14 cellular contexts compared by ENCODE assay signal in genomic region chr11:114040706-114041211, GRCh38. TPM values are rescaled to one million over a fixed set of nuclear protein-coding genes. Genes with fewer than 3 reads are reported as not detected.
DNase-seq lines count a peak whose midpoint lies in the region; ATAC-seq, FAIRE-seq and TF ChIP-seq lines count a peak whose summit lies in the region.
"Had no signal": no experiment of that assay in that cellular context is flagged by ENCODE, and none has a peak within 500 bp of the region (broad histone marks: within the 10 kb centered on the region; RNA-seq: fewer than 3 reads in every experiment).

No MANE protein-coding gene starts in this region.

- FAIRE-seq in colon (lab: Jason Lieb, UNC), result peak; percentile 70

- H2BK20ac ChIP-seq in IMR-90 (ENCODE audit: low read depth, low read length), result no peak overlapping the region

- H3K4me1 Mint-ChIP-seq in type B pancreatic cell (ENCODE audit: unreplicated experiment), result peaks cover 28% of the 10 kb centered on the region

- no peak overlapping the region for H3K23ac ChIP-seq in IMR-90 (ENCODE audit: low read depth, low read length)

- TF ChIP-seq CTCF in IMR-90 (conservative IDR thresholded peaks at IDR 0.05; ENCODE audit: low read depth, low read length) (no peak), type B pancreatic cell (conservative IDR thresholded peaks at IDR 0.05) (no peak)

- H3K27me3 ChIP-seq in IMR-90 (ENCODE audit: control insufficient read depth, insufficient read depth, low read length), result peaks cover 3% of the 10 kb centered on the region; the same call in 1 of the 2 replicates
- no peaks in the 10 kb centered on the region for H3K27me3 ChIP-seq in mucosa of rectum (ENCODE audit: control insufficient read depth in 2 of 2, insufficient read depth in 2 of 2, low read length in 2 of 2)
- H3K27me3 ChIP-seq in SJCRH30, result no peaks in the 10 kb centered on the region

- POLR2A ChIA-PET in IMR-90 (lab: Charles Lee; ENCODE audit: unreplicated experiment), result no interaction called here

- no peak overlapping the region for H4K91ac ChIP-seq in IMR-90 (ENCODE audit: insufficient read depth, low read depth, low read length)

- H3K79me1 ChIP-seq in IMR-90 (ENCODE audit: low read depth in 1 of 2, low read length in 2 of 2), result no peaks in the 10 kb centered on the region

- H3K36me3 ChIP-seq in IMR-90 (ENCODE audit: control insufficient read depth, insufficient read depth, low read length) (no peaks in the 10 kb centered on the region), mucosa of rectum (ENCODE audit: control insufficient read depth in 2 of 2, insufficient read depth in 2 of 2, low read length in 2 of 2) (no peaks in the 10 kb centered on the region), SJCRH30 (no peaks in the 10 kb centered on the region)
- H3K36me3 ChIP-seq: WERI-Rb-1 had no signal

- H3K9me1 ChIP-seq in IMR-90 (ENCODE audit: insufficient read depth, low read length), result no peaks in the 10 kb centered on the region

- no peaks in the 10 kb centered on the region for H3K9me3 Mint-ChIP-seq in type B pancreatic cell
- H3K9me3 Mint-ChIP-seq: central memory CD8-positive, alpha-beta T cell; naive B cell; stimulated activated naive CD8-positive, alpha-beta T cell treated with anti-CD3 and anti-CD28 coated beads, Interleukin-15, Interleukin-2, amounts not matched to agents 100 ng/mL and 50 ng/mL, for 24 hours had no signal

- H3K27me3 Mint-ChIP-seq in type B pancreatic cell, result peaks cover 47% of the 10 kb centered on the region
- H3K27me3 Mint-ChIP-seq: central memory CD8-positive, alpha-beta T cell; stimulated activated naive CD8-positive, alpha-beta T cell treated with anti-CD3 and anti-CD28 coated beads, Interleukin-15, Interleukin-2, amounts not matched to agents 100 ng/mL and 50 ng/mL, for 24 hours had no signal

- H3K36me3 Mint-ChIP-seq in type B pancreatic cell, result no peaks in the 10 kb centered on the region
- H3K36me3 Mint-ChIP-seq: naive B cell had no signal

- no peak overlapping the region for H2AK5ac ChIP-seq in IMR-90 (ENCODE audit: low read depth, low read length)

- TF ChIP-seq RAD21 in IMR-90 (IDR thresholded peaks at IDR 0.05; ENCODE audit: low read length), result no peak

- intact Hi-C loops in IMR-90 (cut with micrococcal nuclease), result no loop called here

- H2BK120ac ChIP-seq in IMR-90 (ENCODE audit: low read depth, low read length), result no peak overlapping the region

- H2BK5ac ChIP-seq in IMR-90 (ENCODE audit: low read depth, low read length, poor library complexity, severe bottlenecking), result no peak overlapping the region

- no peak overlapping the region for H2AFZ ChIP-seq in IMR-90 (replicated peaks; ENCODE audit: low read length, poor library complexity)

- DNase-seq in A172 (ENCODE audit: low spot score) (peak; percentile 41), IMR-90 (peak; percentile 31), SJCRH30 (no peak), type B pancreatic cell (ENCODE audit: extremely low spot score, unreplicated experiment) (no peak)
- DNase-seq: activated T-cell treated with anti-CD3 and anti-CD28 coated beads, Interleukin-2, amount 50 U/mL, for 48 hours; naive B cell; NCI-H2081 treated with DMSO at 0.1 percent for 48 hours; WERI-Rb-1 had no signal

- TF ChIP-seq POLR2A in IMR-90 (IDR thresholded peaks at IDR 0.05; ENCODE audit: low read depth, low read length), result no peak

- H4K8ac ChIP-seq in IMR-90 (ENCODE audit: low read depth in 2 of 2, low read length in 2 of 2), result no peak overlapping the region

- H3K4me1 ChIP-seq in IMR-90 (ENCODE audit: control insufficient read depth, insufficient read depth, low read length), result no peaks in the 10 kb centered on the region
- H3K4me1 ChIP-seq in mucosa of rectum (ENCODE audit: control insufficient read depth in 2 of 2, insufficient read depth in 2 of 2, low read length in 2 of 2), result peaks cover 14 to 36% of the 10 kb centered on the region in 2 donors
- H3K4me1 ChIP-seq in SJCRH30, result no peaks in the 10 kb centered on the region

- H4K20me1 ChIP-seq in IMR-90 (ENCODE audit: insufficient read depth, low read length), result no peaks in the 10 kb centered on the region

- no peak overlapping the region for H3K9ac ChIP-seq in IMR-90 (ENCODE audit: low read depth, low read length)
- H3K9ac ChIP-seq in mucosa of rectum (ENCODE audit: low read depth in 1 of 2, low read length in 2 of 2), result peak overlapping the region in 1 of 2 donors; percentile 28

- no peak overlapping the region for H2BK15ac ChIP-seq in IMR-90 (ENCODE audit: low read depth, low read length)

- in situ Hi-C loops in IMR-90 (cut with MboI; ENCODE audit: low sequenced_read_pairs), result no loop called here

- no peak overlapping the region for H3K4me2 ChIP-seq in IMR-90 (ENCODE audit: low read depth, low read length)

- no peak overlapping the region for H3K4me3 Mint-ChIP-seq in type B pancreatic cell
- H3K4me3 Mint-ChIP-seq: central memory CD8-positive, alpha-beta T cell; naive B cell; stimulated activated naive CD8-positive, alpha-beta T cell treated with anti-CD3 and anti-CD28 coated beads, Interleukin-15, Interleukin-2, amounts not matched to agents 100 ng/mL and 50 ng/mL, for 24 hours had no signal

- dilution Hi-C loops in IMR-90 (cut with HindIII; ENCODE audit: low sequenced_read_pairs, unreplicated experiment), result no loop called here

- H3K18ac ChIP-seq in IMR-90 (ENCODE audit: low read depth, low read length), result no peak overlapping the region

- H3K9me3 ChIP-seq in IMR-90 (ENCODE audit: control insufficient read depth, insufficient read depth, low read length), result no peaks in the 10 kb centered on the region
- H3K9me3 ChIP-seq in mucosa of rectum (ENCODE audit: control insufficient read depth in 2 of 2, low read length in 2 of 2), result no peaks in the 10 kb centered on the region
- no peaks in the 10 kb centered on the region for H3K9me3 ChIP-seq in SJCRH30 (replicated peaks)

- WGBS in IMR-90 (ENCODE audit: extremely low coverage in 2 of 2, insufficient read length in 1 of 2), 2 experiments, result no CpG with 5 or more reads among the region's 7 CpGs

- H3K27ac Mint-ChIP-seq in type B pancreatic cell, result no peak overlapping the region
- H3K27ac Mint-ChIP-seq: naive B cell; stimulated activated naive CD8-positive, alpha-beta T cell treated with anti-CD3 and anti-CD28 coated beads, Interleukin-15, Interleukin-2, amounts not matched to agents 100 ng/mL and 50 ng/mL, for 24 hours had no signal

- no peak overlapping the region for H3K4ac ChIP-seq in IMR-90 (ENCODE audit: low read depth, low read length)

- H4K5ac ChIP-seq in IMR-90 (ENCODE audit: low read depth, low read length), result no peak overlapping the region

- BruUV-seq in IMR-90 (replicated peaks; lab: Mats Ljungman, UMichigan), result no TSS peak

- CTCF ChIA-PET in IMR-90 (lab: Yijun Ruan, JAX), result interaction anchor here (0.7 kb wide), 1 partner anchor 108 kb away, joined by 5 read pairs; no protein-coding TSS in a partner anchor

- H2AK9ac ChIP-seq in IMR-90 (replicated peaks; ENCODE audit: low read depth, low read length, poor library complexity), result no peak overlapping the region

- ATAC-seq in IMR-90 (ENCODE audit: low read depth) (no peak), HG02840 (IDR thresholded peaks at IDR 0.05; ENCODE audit: low FRiP score, unreplicated experiment) (no peak), HG03354 (IDR thresholded peaks at IDR 0.05; ENCODE audit: poor library complexity, severe bottlenecking, unreplicated experiment) (no peak)

- H3K14ac ChIP-seq in IMR-90 (replicated peaks; ENCODE audit: low read depth, low read length), result no peak overlapping the region

- H3K56ac ChIP-seq in IMR-90 (ENCODE audit: extremely low read depth, insufficient read depth, low read length), result no peak overlapping the region

- no peak overlapping the region for H3K4me3 ChIP-seq in IMR-90 (ENCODE audit: insufficient read depth, low read depth, low read length)
- peak overlapping the region in 1 of 2 donors; percentile 48 for H3K4me3 ChIP-seq in mucosa of rectum (ENCODE audit: low read length in 2 of 2)
- H3K4me3 ChIP-seq in SJCRH30, result no peak overlapping the region

- H3K27ac ChIP-seq in IMR-90 (ENCODE audit: insufficient read depth, low read length) (no peak overlapping the region), mucosa of rectum (ENCODE audit: low read depth in 2 of 2, low read length in 2 of 2) (peak overlapping the region; percentile 46 to 83), SJCRH30 (no peak overlapping the region)
- H3K27ac ChIP-seq: WERI-Rb-1 had no signal

TF ChIP-seq in IMR-90, 13 proteins besides CTCF, POLR2A, EP300 and RAD21 (continues in another document):
- TF ChIP-seq FOS (IDR thresholded peaks at IDR 0.05; ENCODE audit: low read depth, low read length) (no peak), RCOR1 (IDR thresholded peaks at IDR 0.05; ENCODE audit: insufficient replicate concordance, low read length) (no peak), USF2 (IDR thresholded peaks at IDR 0.05; ENCODE audit: low read depth, low read length) (no peak), MXI1 (IDR thresholded peaks at IDR 0.05; ENCODE audit: borderline replicate concordance, low read depth, low read length) (no peak), CEBPB (IDR thresholded peaks at IDR 0.05; ENCODE audit: low read depth, low read length) (no peak), MAZ (IDR thresholded peaks at IDR 0.05; ENCODE audit: borderline replicate concordance, low read depth, low read length) (no peak), BHLHE40 (IDR thresholded peaks at IDR 0.05; ENCODE audit: low read depth, low read length) (no peak), SMC3 (IDR thresholded peaks at IDR 0.05; ENCODE audit: low read depth, low read length) (no peak), CHD1 (IDR thresholded peaks at IDR 0.05; ENCODE audit: low read depth, low read length) (no peak), MAFK (IDR thresholded peaks at IDR 0.05; ENCODE audit: low read depth, low read length) (no peak), RFX5 (IDR thresholded peaks at IDR 0.05; ENCODE audit: low read depth, low read length) (no peak)

RNA-seq across cellular contexts. Expression of gene ZBTB16, which starts 18.8 kb away (rescaled TPM):
- not detected in 2 replicates for total RNA-seq in A172 (2014; rRNA removed; shearing (Covaris generic))
- total RNA-seq in IMR-90 (2012; rRNA removed), result not detected in 2 replicates
- polyA plus RNA-seq in IMR-90 (2012; rRNA removed), result not detected in 2 replicates
- not detected in 2 replicates for polyA plus RNA-seq in IMR-90 (2012; cell fraction: cytosol; rRNA removed)
- polyA plus RNA-seq in IMR-90 (2012; cell fraction: nucleus; rRNA removed; ENCODE audit: low replicate concordance), result not detected in 2 replicates
- total RNA-seq in SJCRH30 (2014; rRNA removed; shearing (Covaris generic)), result not detected in 2 replicates
- total RNA-seq in type B pancreatic cell (ENCODE audit: low replicate concordance), result 2.6 and 11.9 TPM in 2 replicates

Comparison
In these comparisons a context has a peak if more than half of its experiments do, and no peak if none do; other contexts are left out.
1. DNase-seq: peak in A172 (single experiment) and IMR-90 (single experiment); none in SJCRH30 (0 of 2) and type B pancreatic cell (single experiment).
2. H3K27ac ChIP-seq: peak in mucosa of rectum (2 of 2); none in IMR-90 (single experiment) and SJCRH30 (single experiment).